28 cellular contexts compared by ENCODE assay signal in genomic region chr2:148984449-148984848, GRCh38. TPM values are rescaled to one million over a fixed set of nuclear protein-coding genes. Genes with fewer than 3 reads are reported as not detected.
DNase-seq lines count a peak whose midpoint lies in the region; ATAC-seq, FAIRE-seq and TF ChIP-seq lines count a peak whose summit lies in the region.
"Had no signal": no experiment of that assay in that cellular context is flagged by ENCODE, and none has a peak within 500 bp of the region (broad histone marks: within the 10 kb centered on the region; RNA-seq: fewer than 3 reads in every experiment).

No MANE protein-coding gene starts in this region.

- no peak overlapping the region for H3K4ac ChIP-seq in trophoblast cell (ENCODE audit: low read depth, low read length)

- H3K36me3 ChIP-seq in K562 (ENCODE audit: control insufficient read depth, insufficient read depth, low read length) (no peaks in the 10 kb centered on the region), trophoblast cell (ENCODE audit: control insufficient read depth in 1 of 2, insufficient read depth in 2 of 2, low read length in 2 of 2) (no peaks in the 10 kb centered on the region)

- in situ Hi-C loops in K562 (cut with MboI): loop anchor here (25.0 kb wide), 1 partner anchor 1047 kb away; no protein-coding TSS in a partner anchor

- no peak overlapping the region for H2BK5ac ChIP-seq in trophoblast cell (ENCODE audit: low read depth, low read length, poor library complexity)

- no peak overlapping the region for H3K4me3 ChIP-seq in K562
- no peak overlapping the region for H3K4me3 ChIP-seq in trophoblast cell (ENCODE audit: low read depth, low read length)
- H3K4me3 ChIP-seq: BLaER1, GM12878 had no signal

- no peak overlapping the region for H3K18ac ChIP-seq in trophoblast cell (ENCODE audit: low read length)

- no peak for FAIRE-seq in K562 (lab: Jason Lieb, UNC)
- FAIRE-seq: A204.1, GM12878, GM12892, GM18507 had no signal

- H3K4me1 ChIP-seq in K562 (replicated peaks in 1 of 2; ENCODE audit: control insufficient read depth in 2 of 2, insufficient read depth in 2 of 2, low read length in 2 of 2): no peaks in the 10 kb centered on the region
- H3K4me1 ChIP-seq in trophoblast cell (ENCODE audit: control insufficient read depth in 1 of 2, insufficient read depth in 2 of 2, low read length in 2 of 2): no peaks in the 10 kb centered on the region
- H3K4me1 ChIP-seq: BE2C, BLaER1 had no signal

- no peak overlapping the region for H4K91ac ChIP-seq in trophoblast cell (ENCODE audit: low read depth, low read length)

- H3K23ac ChIP-seq in trophoblast cell (ENCODE audit: low read length): no peak overlapping the region

- no peak overlapping the region for H2AK5ac ChIP-seq in trophoblast cell (ENCODE audit: low read length)

- no peaks in the 10 kb centered on the region for H3K79me2 ChIP-seq in K562 (ENCODE audit: control insufficient read depth, insufficient read depth, low read length)
- H3K79me2 ChIP-seq in trophoblast cell (ENCODE audit: control insufficient read depth, insufficient read depth, low read length, poor library complexity): no peaks in the 10 kb centered on the region

- H3K4me3 Mint-ChIP-seq in mesothelial cell of epicardium: no peak overlapping the region
- H3K4me3 Mint-ChIP-seq: CD14-positive monocyte; CD4-positive, alpha-beta memory T cell; CD4-positive, CD25-positive, alpha-beta regulatory T cell; CD8-positive, alpha-beta memory T cell had no signal

- H3K9ac ChIP-seq in K562 (ENCODE audit: insufficient read depth in 1 of 2, low read depth in 2 of 2, low read length in 2 of 2): no peak overlapping the region
- peak overlapping the region; percentile 58 for H3K9ac ChIP-seq in trophoblast cell (ENCODE audit: low read length)
- H3K9ac ChIP-seq: BLaER1 had no signal

- H3K4me1 Mint-ChIP-seq in mesothelial cell of epicardium: no peaks in the 10 kb centered on the region
- H3K4me1 Mint-ChIP-seq: CD4-positive, alpha-beta memory T cell; CD8-positive, alpha-beta memory T cell had no signal

- H3K9me3 ChIP-seq in K562 (replicated peaks; ENCODE audit: control insufficient read depth, insufficient read depth, low read depth, low read length) (no peaks in the 10 kb centered on the region), trophoblast cell (ENCODE audit: insufficient read depth, low read depth, low read length) (no peaks in the 10 kb centered on the region)
- H3K9me3 ChIP-seq: BE2C, BLaER1 had no signal

- no peaks in the 10 kb centered on the region for H4K20me1 ChIP-seq in K562 (replicated peaks; ENCODE audit: control insufficient read depth, insufficient read depth, low read length)
- H4K20me1 ChIP-seq: BLaER1 had no signal

- CTCF ChIA-PET in K562 (lab: Yijun Ruan, JAX; ENCODE audit: low intra/inter-chr PET ratio): no interaction called here

- no peak overlapping the region for H3K4me2 ChIP-seq in K562 (ENCODE audit: insufficient read depth, low read length)
- H3K4me2 ChIP-seq in trophoblast cell (ENCODE audit: low read length): no peak overlapping the region
- H3K4me2 ChIP-seq: BLaER1 had no signal

- no peaks in the 10 kb centered on the region for H3K9me3 Mint-ChIP-seq in mesothelial cell of epicardium
- H3K9me3 Mint-ChIP-seq: CD14-positive monocyte; CD8-positive, alpha-beta memory T cell had no signal

- H2BK12ac ChIP-seq in trophoblast cell (ENCODE audit: low read length): no peak overlapping the region

- POLR2A ChIA-PET in K562 (lab: Yijun Ruan, JAX): interaction anchor here (0.6 to 2.0 kb wide), 2 partner anchors 16 to 346 kb away, joined by 4 to 10 read pairs; no protein-coding TSS in a partner anchor

- no peak overlapping the region for H3K27ac Mint-ChIP-seq in mesothelial cell of epicardium
- H3K27ac Mint-ChIP-seq: CD4-positive, alpha-beta memory T cell; CD4-positive, CD25-positive, alpha-beta regulatory T cell; CD8-positive, alpha-beta memory T cell had no signal

- H3K14ac ChIP-seq in trophoblast cell (ENCODE audit: low read length): no peak overlapping the region

- TF ChIP-seq EP300 in Ishikawa (IDR thresholded peaks at IDR 0.05; ENCODE audit: borderline replicate concordance) (no peak), K562 (IDR thresholded peaks at IDR 0.05; ENCODE audit: low read length) (no peak)

- H2AFZ ChIP-seq in K562 (ENCODE audit: low read depth, low read length): no peak overlapping the region
- no peak overlapping the region for H2AFZ ChIP-seq in trophoblast cell (ENCODE audit: insufficient read depth, low read length, poor library complexity)

- H3K27me3 Mint-ChIP-seq in mesothelial cell of epicardium (ENCODE audit: low read depth): no peaks in the 10 kb centered on the region
- H3K27me3 Mint-ChIP-seq: CD4-positive, alpha-beta memory T cell; CD4-positive, CD25-positive, alpha-beta regulatory T cell; CD8-positive, alpha-beta memory T cell had no signal

- intact Hi-C loops in K562 (cut with micrococcal nuclease): no loop called here

- H3K9me1 ChIP-seq in K562 (ENCODE audit: control insufficient read depth, insufficient read depth, low read length): no peaks in the 10 kb centered on the region

- DNase-seq in K562 (ENCODE audit: extremely low read depth in 1 of 4, low spot score in 3 of 4): peak in 2 of 4 experiments; percentile 51 to 55
- no peak for DNase-seq in trophoblast cell
- DNase-seq in NCI-H2107 (lab: John Stamatoyannopoulos, UW): no peak
- no peak for DNase-seq in globus pallidus (ENCODE audit: low spot score)
- no peak for DNase-seq in mesothelial cell of epicardium (ENCODE audit: low spot score in 2 of 2, unreplicated experiment in 2 of 2)
- DNase-seq: 8988T; ACHN; BE2C; C1 segment of cervical spinal cord; CD4-positive, alpha-beta memory T cell; CD4-positive, CD25-positive, alpha-beta regulatory T cell; CD8-positive, alpha-beta memory T cell; COR-L47; DMS 273 treated with DMSO at 0.1 percent for 48 hours; DMS153; DMS53; DMS79; DND-41; EL; GDM1 had no signal

- no TSS peak for BruUV-seq in K562 (replicated peaks; lab: Mats Ljungman, UMichigan)

- no peak for TF ChIP-seq RAD21 in Ishikawa (IDR thresholded peaks at IDR 0.05; ENCODE audit: low read depth)
- no peak for TF ChIP-seq RAD21 in K562 (CRISPR knock-in tag; conservative IDR thresholded peaks at IDR 0.05 in 1 of 2, IDR thresholded peaks at IDR 0.05 in 1 of 2)

- no peak for TF ChIP-seq CTCF in K562 (IDR thresholded peaks at IDR 0.05 in 2 of 3, conservative IDR thresholded peaks at IDR 0.05 in 1 of 3; ENCODE audit: insufficient read depth in 2 of 3, low read depth in 1 of 3, low read length in 3 of 3)
- no peak for TF ChIP-seq CTCF in mesothelial cell of epicardium (IDR thresholded peaks at IDR 0.05; ENCODE audit: unreplicated experiment)

- H3K36me3 Mint-ChIP-seq in mesothelial cell of epicardium: no peaks in the 10 kb centered on the region
- H3K36me3 Mint-ChIP-seq: CD14-positive monocyte had no signal

- no peaks in the 10 kb centered on the region for H3K79me1 ChIP-seq in trophoblast cell (ENCODE audit: low read length)

- TF ChIP-seq POLR2A in K562 (conservative IDR thresholded peaks at IDR 0.05): no peak

- no peaks in the 10 kb centered on the region for H3K27me3 ChIP-seq in K562 (ENCODE audit: control insufficient read depth in 2 of 2, insufficient read depth in 2 of 2, low read length in 2 of 2)
- H3K27me3 ChIP-seq in trophoblast cell (ENCODE audit: insufficient read depth, low read length): no peaks in the 10 kb centered on the region
- H3K27me3 ChIP-seq: BE2C, BLaER1 had no signal

- no peak overlapping the region for H4K8ac ChIP-seq in trophoblast cell (ENCODE audit: low read depth, low read length)

- ATAC-seq in K562: no peak
- ATAC-seq: GM12878 had no signal

- H3K27ac ChIP-seq in K562 (ENCODE audit: extremely low read depth, low read depth, low read length) (no peak overlapping the region), trophoblast cell (ENCODE audit: low read depth, low read length) (no peak overlapping the region)
- H3K27ac ChIP-seq: BLaER1 had no signal

- H4K12ac ChIP-seq in trophoblast cell (ENCODE audit: low read depth, low read length): no peak overlapping the region

- no peak overlapping the region for H2BK120ac ChIP-seq in trophoblast cell (ENCODE audit: insufficient read depth, low read length, poor library complexity)

TF ChIP-seq in Ishikawa, 13 proteins besides CTCF, POLR2A, EP300 and RAD21 (continues in another document):
- TF ChIP-seq TCF12 (IDR thresholded peaks at IDR 0.05; ENCODE audit: low read depth) (no peak), YY1 (IDR thresholded peaks at IDR 0.05; ENCODE audit: low read depth) (no peak)

TF ChIP-seq in K562, 482 proteins besides CTCF, POLR2A, EP300 and RAD21 (continues in another document):
- TF ChIP-seq RAD51 (IDR thresholded peaks at IDR 0.05; ENCODE audit: borderline replicate concordance, low read depth): peak; percentile 30; the same call in 1 of the 2 replicates

RNA-seq across cellular contexts. Expression of gene LYPD6B, which starts 54.0 kb away (rescaled TPM):
- not detected in 2 replicates for total RNA-seq in K562 (2011; cell fraction: chromatin; rRNA removed; ENCODE audit: low replicate concordance)
- not detected in 2 replicates for total RNA-seq in K562 (2011; cell fraction: nucleolus; rRNA removed)
- not detected in 2 replicates for total RNA-seq in K562 (2011; cell fraction: nucleoplasm; rRNA removed)
- total RNA-seq in K562 (2014; rRNA removed): not detected in 2 replicates
- total RNA-seq in K562 (2014; rRNA removed; fragmentation: Illumina TruSeq; extraction: Trizol): not detected in 2 replicates
- not detected in 2 replicates for total RNA-seq in K562 (2015; rRNA removed; fragmentation: Illumina TruSeq; extraction: Trizol)
- total RNA-seq in K562 (2021): not detected in 2 replicates
- not detected in 2 replicates for polyA plus RNA-seq in K562 (2011; rRNA removed)
- polyA plus RNA-seq in K562 (2011; cell fraction: cytosol; rRNA removed): not detected in 2 replicates
- polyA plus RNA-seq in K562 (2011; cell fraction: nucleus; rRNA removed): not detected in 2 replicates
- not detected in 2 replicates for polyA plus RNA-seq in K562 (2012)
- not detected in 2 replicates for polyA plus RNA-seq in K562 (2014; fragmentation: Illumina TruSeq; extraction: Trizol)
- not detected for polyA plus RNA-seq in K562 (2014; fragmentation: Nextera tagmentation; extraction: Ambion mirVana)
- polyA plus RNA-seq in K562 (2014; rRNA removed): not detected in 2 replicates
- not detected in 2 replicates for polyA minus RNA-seq in K562 (2011; rRNA and poly(A)+ RNA removed)
- polyA minus RNA-seq in K562 (2011; cell fraction: cytosol; rRNA and poly(A)+ RNA removed): not detected in 2 replicates
- polyA minus RNA-seq in K562 (2011; cell fraction: nucleus; rRNA and poly(A)+ RNA removed): not detected in 2 replicates
- polyA plus RNA-seq in trophoblast cell (2013): 43.9 and 44.9 TPM in 2 replicates
- 27.2 to 30.6 TPM (median 28.8 TPM) in 3 replicates for total RNA-seq in mesothelial cell of epicardium
- total RNA-seq: A673; CD4-positive, alpha-beta memory T cell; CD4-positive, CD25-positive, alpha-beta regulatory T cell; CD8-positive, alpha-beta memory T cell had no signal
- polyA plus RNA-seq: CD14-positive monocyte; CD4-positive, alpha-beta memory T cell; CD4-positive, CD25-positive, alpha-beta regulatory T cell; CD8-positive, alpha-beta memory T cell had no signal

Comparison
In these comparisons a context has a peak if more than half of its experiments do, and no peak if none do; other contexts are left out.
1. RNA of gene LYPD6B, which starts 54.0 kb away (total RNA-seq): 27.2 to 30.6 TPM in mesothelial cell of epicardium; not detected in K562; every median in the first group is over 10 times any median in the second.